Comparison of ENCODE assay signal across 17 cellular contexts in the genomic region with DNA sequence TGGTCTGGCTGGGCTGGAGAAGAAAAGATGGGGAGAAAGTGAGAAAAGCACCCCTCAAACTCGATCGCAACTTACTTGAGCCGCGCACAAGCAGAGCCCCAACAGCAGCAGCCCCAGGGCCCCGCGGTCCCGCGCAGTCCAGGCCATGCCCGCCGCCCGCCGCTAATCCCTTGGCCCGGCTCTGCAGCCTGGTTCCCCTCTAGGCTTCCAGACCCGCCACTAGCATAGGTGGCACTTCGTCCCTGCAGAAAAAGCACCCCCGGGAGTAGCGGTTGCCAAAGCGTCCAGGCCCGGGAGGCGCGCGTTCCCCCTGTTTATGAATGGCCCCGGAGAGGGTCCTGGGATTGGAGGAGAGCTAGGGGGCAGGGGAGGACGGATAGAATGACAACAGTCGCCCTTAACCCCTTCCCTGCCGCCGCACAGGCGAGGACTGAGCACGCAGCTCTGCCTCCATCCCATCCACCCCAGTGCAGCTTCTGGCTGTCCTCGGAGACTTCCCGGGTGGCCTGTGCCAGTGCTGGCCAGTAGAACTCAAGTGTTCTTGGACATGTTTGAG. TPM values are rescaled to one million over a fixed set of nuclear protein-coding genes. Genes with fewer than 3 reads are reported as not detected.
DNase-seq lines count a peak whose midpoint lies in the region; ATAC-seq, FAIRE-seq and TF ChIP-seq lines count a peak whose summit lies in the region.
"Had no signal": no experiment of that assay in that cellular context is flagged by ENCODE, and none has a peak within 500 bp of the region (broad histone marks: within the 10 kb centered on the region; RNA-seq: fewer than 3 reads in every experiment).

No MANE protein-coding gene starts in this region.

- no peak for TF ChIP-seq POLR2A in GM12892 (IDR thresholded peaks at IDR 0.05; ENCODE audit: low read depth, low read length)

- TF ChIP-seq CTCF in hepatocyte (IDR thresholded peaks at IDR 0.05; ENCODE audit: poor library complexity) (no peak), nephron progenitor cell (IDR thresholded peaks at IDR 0.05) (no peak)

- ATAC-seq in Right ventricle myocardium inferior, result no peak
- peak; percentile 33 for ATAC-seq in aorta (ENCODE audit: low FRiP score)
- ATAC-seq in HG03280 (IDR thresholded peaks at IDR 0.05; ENCODE audit: unreplicated experiment), result no peak

- intact Hi-C loops in Right ventricle myocardium inferior (cut with DNase I) (no loop called here), cardiac septum (cut with DNase I) (loop anchor here (10.0 kb wide), 1 partner anchor 58 kb away; no protein-coding TSS in a partner anchor), aorta (cut with DNase I) (no loop called here)

- WGBS in hepatocyte (ENCODE audit: low lambda C conversion rate, missing lambda C conversion rate), result 4% methylated on average over 31 of the region's 31 CpGs
- WGBS in aorta, 2 donors, result 1 to 2% methylated on average over 30 to 31 of the region's 31 CpGs

- DNase-seq in Right ventricle myocardium inferior (ENCODE audit: missing footprints) (peak; percentile 28), cardiac septum (ENCODE audit: low spot score) (no peak), hepatocyte (ENCODE audit: low spot score) (no peak), nephron progenitor cell (peak; percentile 63), aorta (no peak), GM12892 (ENCODE audit: insufficient read length) (no peak)
- DNase-seq in stimulated activated CD8-positive, alpha-beta memory T cell treated with anti-CD3 and anti-CD28 coated beads, Interleukin-4, amount 100 ng/mL, for 48 hours, result no peak
- DNase-seq: activated effector memory CD4-positive, alpha-beta T cell treated with anti-CD3 and anti-CD28 coated beads, Interleukin-2, amount 50 U/mL, for 16 hours; NCI-H2171 treated with DMSO at 0.1 percent for 48 hours had no signal

- H3K4me1 ChIP-seq in hepatocyte (ENCODE audit: insufficient read depth), result peaks cover 8% of the 10 kb centered on the region
- H3K4me1 ChIP-seq in aorta (ENCODE audit: control insufficient read depth in 1 of 2, insufficient read depth in 2 of 2, low read length in 2 of 2), result no peaks in the 10 kb centered on the region

- H3K4me3 ChIP-seq in hepatocyte (peak overlapping the region; percentile 16), aorta (ENCODE audit: low read length in 2 of 2) (no peak overlapping the region)

- H3K36me3 ChIP-seq in hepatocyte (replicated peaks; ENCODE audit: insufficient read depth, low read depth), result no peaks in the 10 kb centered on the region
- no peaks in the 10 kb centered on the region for H3K36me3 ChIP-seq in aorta (ENCODE audit: control insufficient read depth in 1 of 2, insufficient read depth in 2 of 2, low read length in 1 of 2)
- H3K36me3 ChIP-seq: vagina had no signal

- peak overlapping the region; percentile 77 for H3K4me2 ChIP-seq in hepatocyte

- H2AFZ ChIP-seq in hepatocyte, result peak overlapping the region; percentile 56

- peak overlapping the region; percentile 78 for H3K4me3 Mint-ChIP-seq in nephron progenitor cell
- H3K4me3 Mint-ChIP-seq: T-helper 1 cell treated with Interleukin-12 subunit alpha and Interleukin-12 subunit beta and Interleukin-4 antibody, amounts not matched to agents 30 μg/mL and 1 μg/mL, for 36 hours had no signal

- H3K9me3 Mint-ChIP-seq in nephron progenitor cell, result peaks cover 5% of the 10 kb centered on the region
- H3K9me3 Mint-ChIP-seq: T-helper 1 cell treated with Interleukin-12 subunit alpha and Interleukin-12 subunit beta and Interleukin-4 antibody, amounts not matched to agents 30 μg/mL and 1 μg/mL, for 36 hours had no signal

- H3K27ac Mint-ChIP-seq in nephron progenitor cell, result no peak overlapping the region
- H3K27ac Mint-ChIP-seq: T-helper 1 cell treated with Interleukin-12 subunit alpha and Interleukin-12 subunit beta and Interleukin-4 antibody, amounts not matched to agents 30 μg/mL and 1 μg/mL, for 36 hours had no signal

- H3K27me3 Mint-ChIP-seq in nephron progenitor cell (ENCODE audit: low read depth, poor library complexity), result peaks cover 9% of the 10 kb centered on the region

- H3K9me3 ChIP-seq in hepatocyte (ENCODE audit: low read depth), result no peaks in the 10 kb centered on the region
- no peaks in the 10 kb centered on the region for H3K9me3 ChIP-seq in aorta (ENCODE audit: control insufficient read depth, low read length)
- H3K9me3 ChIP-seq: vagina had no signal

- H4K20me1 ChIP-seq in hepatocyte (ENCODE audit: insufficient read depth, poor library complexity, severe bottlenecking), result no peaks in the 10 kb centered on the region

- no peaks in the 10 kb centered on the region for H3K9me2 ChIP-seq in hepatocyte (replicated peaks; ENCODE audit: insufficient read depth)

- H3K27me3 ChIP-seq in hepatocyte (peaks cover 86% of the 10 kb centered on the region), aorta (ENCODE audit: control insufficient read depth in 1 of 2, insufficient read depth in 2 of 2, low read length in 1 of 2) (no peaks in the 10 kb centered on the region)
- H3K27me3 ChIP-seq: vagina had no signal

- H3K36me3 Mint-ChIP-seq in nephron progenitor cell (ENCODE audit: low read depth), result no peaks in the 10 kb centered on the region

- no peak overlapping the region for H3K27ac ChIP-seq in hepatocyte
- no peak overlapping the region for H3K27ac ChIP-seq in aorta (ENCODE audit: low read depth in 1 of 2, low read length in 2 of 2)
- H3K27ac ChIP-seq: epithelial cell of prostate, HL-60, vagina had no signal

- no peaks in the 10 kb centered on the region for H3K79me2 ChIP-seq in hepatocyte

- H3K4me1 Mint-ChIP-seq in nephron progenitor cell, result peaks cover 7% of the 10 kb centered on the region

- FAIRE-seq in GM12892 (lab: Jason Lieb, UNC), result no peak

RNA-seq across cellular contexts. Expression of gene COL9A1, which starts 19.9 kb away (rescaled TPM):
- 0.14 TPM for total RNA-seq in Right ventricle myocardium inferior
- 2.6 TPM for total RNA-seq in cardiac septum
- total RNA-seq in hepatocyte, result 1.5 and 1.6 TPM in 2 replicates
- polyA plus RNA-seq in hepatocyte, result 1.9 and 2.3 TPM in 2 replicates
- total RNA-seq in aorta, result not detected
- polyA plus RNA-seq in aorta, result 1 to 10 TPM in 1 of 2 donors, not detected in 1; 1.3 TPM
- polyA plus RNA-seq in GM12892 (2012; ENCODE audit: missing spikeins), result not detected
- total RNA-seq: M059J, myocyte had no signal
- polyA plus RNA-seq: AG04450 had no signal

Comparison
In these comparisons a context has a peak if more than half of its experiments do, and no peak if none do; other contexts are left out.
1. DNase-seq: peak in Right ventricle myocardium inferior (single experiment) and nephron progenitor cell (single experiment); none in cardiac septum (single experiment), hepatocyte (single experiment), aorta (0 of 2), GM12892 (single experiment) and stimulated activated CD8-positive, alpha-beta memory T cell treated with anti-CD3 and anti-CD28 coated beads, Interleukin-4, amount 100 ng/mL, for 48 hours (single experiment).